ENCODE assay signal across 8 cellular contexts in genomic region chr1:167936068-167936929, GRCh38. TPM values are rescaled to one million over a fixed set of nuclear protein-coding genes. Genes with fewer than 3 reads are reported as not detected.
DNase-seq lines count a peak whose midpoint lies in the region; ATAC-seq, FAIRE-seq and TF ChIP-seq lines count a peak whose summit lies in the region.

TSS of gene DCAF6 (plus strand) at chr1:167936683. CDS start at chr1:167936912, 229 bp downstream.

- FAIRE-seq in H54 (lab: Jason Lieb, UNC), result peak; percentile 97

- no peaks in the 10 kb centered on the region for H3K9me2 ChIP-seq in Loucy (replicated peaks; ENCODE audit: low read depth, low read length)

- H3K27ac Mint-ChIP-seq in natural killer cell, result peak within 1 kb of the TSS; percentile 93 to 98

- H3K27me3 Mint-ChIP-seq in natural killer cell (ENCODE audit: low read depth in 2 of 2), result no peaks in the 10 kb centered on the region

- H3K4me1 Mint-ChIP-seq in natural killer cell, result peaks cover 34 to 41% of the 10 kb centered on the region in 2 donors

- H3K79me2 ChIP-seq in Loucy (ENCODE audit: insufficient read depth, low read length), result peaks cover 84% of the 10 kb centered on the region

- peak within 1 kb of the TSS; percentile 93 for H3K4me3 Mint-ChIP-seq in natural killer cell

- no peaks in the 10 kb centered on the region for H3K9me3 Mint-ChIP-seq in natural killer cell

- TF ChIP-seq CTCF in Loucy (conservative IDR thresholded peaks at IDR 0.05; ENCODE audit: low read length) (no peak), natural killer cell (IDR thresholded peaks at IDR 0.05) (no peak)

- peak within 1 kb of the TSS; percentile 94 for H3K4me2 ChIP-seq in Loucy (ENCODE audit: low read depth, low read length, poor library complexity, severe bottlenecking)

- peak within 1 kb of the TSS; percentile 94 for H3K4me3 ChIP-seq in Loucy (ENCODE audit: low read length, poor library complexity, severe bottlenecking)

- H3K4me1 ChIP-seq in Loucy (ENCODE audit: insufficient read depth, low read length, poor library complexity, severe bottlenecking), result peaks cover 53% of the 10 kb centered on the region

- H3K36me3 ChIP-seq in Loucy (ENCODE audit: insufficient read depth, low read length), result no peaks in the 10 kb centered on the region

- peak within 1 kb of the TSS; percentile 94 for H3K9ac ChIP-seq in Loucy (ENCODE audit: low read depth, low read length, poor library complexity, severe bottlenecking)

- H3F3A ChIP-seq in Loucy (ENCODE audit: low read depth), result 0 out of 2 replicates have a peak, but pooled peaks cover 2% of the 10 kb centered on the region

- ATAC-seq in natural killer cell, result peak; percentile 81 to 93 (median 84)

- H2AFZ ChIP-seq in Loucy (ENCODE audit: low read length), result peak within 1 kb of the TSS; percentile 96

- intact Hi-C loops in natural killer cell (cut with micrococcal nuclease), result loop anchor here (2.0 to 5.0 kb wide), 4 partner anchors 243 to 1959 kb away; partner anchors contain the start of genes BLZF1, NME7, TADA1 and TIPRL

- H4K20me1 ChIP-seq in Loucy (ENCODE audit: insufficient read depth, low read length, poor library complexity, severe bottlenecking), result peaks cover 55% of the 10 kb centered on the region

- TF ChIP-seq POLR2A in H54 (IDR thresholded peaks at IDR 0.05; ENCODE audit: low read depth, low read length), result peak; percentile 74
- peak; percentile 87 for TF ChIP-seq POLR2A in Raji (IDR thresholded peaks at IDR 0.05; ENCODE audit: insufficient read depth, low read depth, low read length)

- H3K9me3 ChIP-seq in Loucy (ENCODE audit: insufficient read depth, low read depth, low read length), result no peaks in the 10 kb centered on the region

- H3K27me3 ChIP-seq in Loucy (ENCODE audit: insufficient read depth, low read length, poor library complexity, severe bottlenecking), result no peaks in the 10 kb centered on the region

- no peaks in the 10 kb centered on the region for H3K36me3 Mint-ChIP-seq in natural killer cell

- DNase-seq in EL, result peak; percentile 99
- DNase-seq in H54 (ENCODE audit: insufficient read length, low spot score), result peak; percentile 89
- DNase-seq in activated T-helper 9 cell treated with anti-CD3 and anti-CD28 coated beads, Interleukin-2, amount 50 U/mL, for 16 hours (ENCODE audit: low read depth), result peak; percentile 95
- peak; percentile 98 for DNase-seq in fibroblast of peridontal ligament (ENCODE audit: extremely low read depth)
- peak; percentile 95 for DNase-seq in natural killer cell
- peak; percentile 95 for DNase-seq in stimulated activated naive CD4-positive, alpha-beta T cell treated with Interleukin-2 at 50 U/mL for 16 hours (lab: John Stamatoyannopoulos, UW)

RNA-seq across cellular contexts. Expression of gene DCAF6, which starts in this region (rescaled TPM):
- 10 to 100 TPM; 21.8 to 31.8 (median 27.8) TPM for total RNA-seq in natural killer cell

Comparison
In these comparisons a context has a peak if more than half of its experiments do, and no peak if none do; other contexts are left out.
1. Peak in every context shown above with its lines: DNase-seq, ATAC-seq and H3K4me3 ChIP-seq.